31 cellular contexts compared by ENCODE assay signal in the genomic region with DNA sequence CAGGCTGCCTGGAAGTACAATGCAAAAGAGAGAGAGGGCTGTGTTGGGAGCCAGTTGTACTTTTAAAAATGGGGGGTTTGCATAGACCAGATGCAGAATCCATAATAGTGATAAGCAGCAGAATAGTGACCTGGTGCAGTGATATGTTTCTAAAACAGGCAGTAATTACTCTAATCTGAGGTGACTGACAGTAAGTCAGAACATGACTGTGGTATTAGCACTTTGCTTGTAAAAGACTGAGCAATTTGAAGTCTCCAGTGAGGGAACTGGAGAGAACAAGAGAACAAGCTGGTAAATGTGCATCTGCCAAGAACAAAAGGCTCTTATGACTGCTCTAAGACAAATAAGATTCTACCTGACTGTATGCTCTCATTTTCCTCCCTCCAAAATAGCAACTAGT.
"Had no signal": no experiment of that assay in that cellular context is flagged by ENCODE, and none has a peak within 500 bp of the region (broad histone marks: within the 10 kb centered on the region; RNA-seq: fewer than 3 reads in every experiment).

No MANE protein-coding gene starts in this region.

- ATAC-seq: activated CD4-positive, CD25-positive, alpha-beta regulatory T cell treated with anti-CD3 and anti-CD28 coated beads, Interleukin-2, amount 50 U/mL, for 24 hours; activated CD8-positive, alpha-beta T cell treated with anti-CD3 and anti-CD28 coated beads for 36 hours; activated naive CD8-positive, alpha-beta T cell treated with anti-CD3 and anti-CD28 coated beads, Interleukin-2, amount 50 U/mL, for 24 hours; activated T-cell treated with anti-CD3 and anti-CD28 coated beads, Interleukin-2, amount 50 U/mL, for 72 hours; body of pancreas; effector memory CD8-positive, alpha-beta T cell; gastroesophageal sphincter; heart right ventricle had no signal

- DNase-seq: activated B cell treated with CpG ODN at 0.5 μM for 24 hours; activated CD4-positive, alpha-beta T cell treated with anti-CD3 and anti-CD28 coated beads for 48 hours; activated CD4-positive, alpha-beta T cell treated with anti-CD3 and anti-CD28 coated beads, Interleukin-2, amount 50 U/mL, for 1 hour; activated CD4-positive, alpha-beta T cell treated with anti-CD3 and anti-CD28 coated beads, Interleukin-2, amount 50 U/mL, for 48 hours; activated CD8-positive, alpha-beta memory T cell treated with anti-CD3 and anti-CD28 coated beads for 24 hours; activated CD8-positive, alpha-beta memory T cell treated with anti-CD3 and anti-CD28 coated beads, Interleukin-2, amount 50 U/mL, for 4 hours; activated CD8-positive, alpha-beta T cell treated with anti-CD3 and anti-CD28 coated beads for 36 hours; activated gamma-delta T cell; activated naive CD4-positive, alpha-beta T cell treated with Interleukin-2 at 50 U/mL for 16 hours; activated naive CD8-positive, alpha-beta T cell treated with anti-CD3 and anti-CD28 coated beads for 36 hours; activated naive CD8-positive, alpha-beta T cell treated with anti-CD3 and anti-CD28 coated beads, Interleukin-2, amount 50 U/mL, for 24 hours; activated T-cell treated with anti-CD3 and anti-CD28 coated beads, Interleukin-2, amount 50 U/mL, for 24 hours; activated T-cell treated with anti-CD3 and anti-CD28 coated beads, Interleukin-2, amount 50 U/mL, for 72 hours; adrenal gland; amygdala; aorta; body of pancreas; caudate nucleus; cortex of kidney; dermis blood vessel endothelial cell; effector CD4-positive, alpha-beta T cell; effector memory CD8-positive, alpha-beta T cell; esophagus squamous epithelium; foreskin melanocyte; heart right ventricle; T1000; WERI-Rb-1 had no signal

- H3K27me3 ChIP-seq: adrenal gland, body of pancreas, esophagus squamous epithelium, gastroesophageal sphincter, heart right ventricle, hepatocyte had no signal

- FAIRE-seq: colon had no signal

- H3K36me3 ChIP-seq: adrenal gland, esophagus squamous epithelium, gastroesophageal sphincter, heart right ventricle, WERI-Rb-1 had no signal

- H3K4me3 ChIP-seq: adrenal gland, body of pancreas, esophagus squamous epithelium, gastroesophageal sphincter, heart right ventricle, hepatocyte had no signal
